In genomic region chr16:65120811-65121721, GRCh38 we compare ENCODE assay signal across 9 cellular contexts. TPM values are rescaled to one million over a fixed set of nuclear protein-coding genes. Genes with fewer than 3 reads are reported as not detected.
A peak's percentile ranks its signal among the peaks of the same experiment; 100 is the strongest.
DNase-seq lines count a peak whose midpoint lies in the region; ATAC-seq and TF ChIP-seq lines count a peak whose summit lies in the region.
"Had no signal": no experiment of that assay in that cellular context is flagged by ENCODE, and none has a peak within 500 bp of the region (broad histone marks: within the 10 kb centered on the region; RNA-seq: fewer than 3 reads in every experiment).

No MANE protein-coding gene starts in this region.

- H3K27ac Mint-ChIP-seq in endothelial cell (ENCODE audit: unreplicated experiment) = no peak overlapping the region
- H3K27ac Mint-ChIP-seq in mesothelial cell of epicardium = peak overlapping the region; percentile 87

- no peaks in the 10 kb centered on the region for H3K9me2 ChIP-seq in MM.1S (replicated peaks; ENCODE audit: insufficient read depth, low read length)
- H3K9me2 ChIP-seq in OCI-LY7 (ENCODE audit: insufficient read depth, low read length) = no peaks in the 10 kb centered on the region

- no peak overlapping the region for H3K27ac ChIP-seq in MM.1S (ENCODE audit: low read length)
- peak overlapping the region; percentile 90 to 93 for H3K27ac ChIP-seq in tibial artery
- no peak overlapping the region for H3K27ac ChIP-seq in OCI-LY7 (ENCODE audit: low read depth, low read length, poor library complexity, severe bottlenecking)

- H2AFZ ChIP-seq in MM.1S (ENCODE audit: low read length) (no peak overlapping the region), OCI-LY7 (ENCODE audit: low read length) (no peak overlapping the region)

- H3K27me3 Mint-ChIP-seq in endothelial cell (ENCODE audit: unreplicated experiment) (peaks cover 11% of the 10 kb centered on the region), mesothelial cell of epicardium (ENCODE audit: low read depth) (peaks cover 65% of the 10 kb centered on the region)

- no peaks in the 10 kb centered on the region for H4K20me1 ChIP-seq in MM.1S (ENCODE audit: insufficient read depth, low read length)
- no peaks in the 10 kb centered on the region for H4K20me1 ChIP-seq in OCI-LY7 (ENCODE audit: insufficient read depth, low read length)

- H3K27me3 ChIP-seq in MM.1S (replicated peaks; ENCODE audit: insufficient read depth, low read length) = no peaks in the 10 kb centered on the region
- no peaks in the 10 kb centered on the region for H3K27me3 ChIP-seq in tibial artery

- H3K36me3 ChIP-seq in MM.1S (replicated peaks; ENCODE audit: insufficient read depth, low read length) (no peaks in the 10 kb centered on the region), tibial artery (no peaks in the 10 kb centered on the region), OCI-LY7 (ENCODE audit: insufficient read depth, low read length) (no peaks in the 10 kb centered on the region)

- POLR2A ChIA-PET in OCI-LY7 (lab: Charles Lee) = no interaction called here

- H3K4me2 ChIP-seq in MM.1S (ENCODE audit: low read depth, low read length) = peak overlapping the region; percentile 14; the same call in 1 of the 2 replicates
- H3K4me2 ChIP-seq in OCI-LY7 (ENCODE audit: low read length) = no peak overlapping the region

- H3K4me3 ChIP-seq in MM.1S (ENCODE audit: low read length) (no peak overlapping the region), tibial artery (peak overlapping the region; percentile 67 to 78), OCI-LY7 (ENCODE audit: low read depth, low read length, poor library complexity, severe bottlenecking) (no peak overlapping the region)

- H3F3A ChIP-seq in MM.1S (ENCODE audit: insufficient read depth, low read length) = no peaks in the 10 kb centered on the region

- no peak for ATAC-seq in HG03457 (IDR thresholded peaks at IDR 0.05; ENCODE audit: unreplicated experiment)
- ATAC-seq: HCT116 had no signal

- no peaks in the 10 kb centered on the region for H3K9me3 ChIP-seq in MM.1S (replicated peaks; ENCODE audit: insufficient read depth, low read length)
- no peaks in the 10 kb centered on the region for H3K9me3 ChIP-seq in tibial artery
- H3K9me3 ChIP-seq in OCI-LY7 (ENCODE audit: low read length) = no peaks in the 10 kb centered on the region

- no peak overlapping the region for H3K9ac ChIP-seq in MM.1S (ENCODE audit: low read length)

- CTCF ChIA-PET in OCI-LY7 (lab: Charles Lee; ENCODE audit: unreplicated experiment) = no interaction called here

- TF ChIP-seq CTCF in MM.1S (IDR thresholded peaks at IDR 0.05; ENCODE audit: low read length) (no peak), endothelial cell (IDR thresholded peaks at IDR 0.05; ENCODE audit: unreplicated experiment) (no peak), mesothelial cell of epicardium (IDR thresholded peaks at IDR 0.05; ENCODE audit: unreplicated experiment) (no peak), tibial artery (IDR thresholded peaks at IDR 0.05) (no peak), OCI-LY7 (conservative IDR thresholded peaks at IDR 0.05; ENCODE audit: low read length) (no peak)

- no TSS peak for BruUV-seq in OCI-LY7 (replicated peaks; lab: Mats Ljungman, UMichigan)

- no peaks in the 10 kb centered on the region for H3K79me2 ChIP-seq in MM.1S (ENCODE audit: low read length)
- H3K79me2 ChIP-seq in OCI-LY7 (ENCODE audit: insufficient read depth, low read depth, low read length) = no peaks in the 10 kb centered on the region

- H3K9me3 Mint-ChIP-seq in endothelial cell (ENCODE audit: unreplicated experiment) (no peaks in the 10 kb centered on the region), mesothelial cell of epicardium (no peaks in the 10 kb centered on the region)

- intact Hi-C loops in tibial artery (cut with DNase I; ENCODE audit: low total_unique reads) (no loop called here), OCI-LY7 (cut with micrococcal nuclease; ENCODE audit: unreplicated experiment) (no loop called here)

- H3K4me1 Mint-ChIP-seq in endothelial cell (ENCODE audit: unreplicated experiment) (peaks cover 20% of the 10 kb centered on the region), mesothelial cell of epicardium (peaks cover 54% of the 10 kb centered on the region)

- DNase-seq in MM.1S (no peak), endothelial cell (ENCODE audit: low spot score) (peak; percentile 35), mesothelial cell of epicardium (ENCODE audit: low spot score in 2 of 2, unreplicated experiment in 2 of 2) (peak in 1 of 2 experiments; percentile 50), tibial artery (peak; percentile 29 to 69), OCI-LY7 (ENCODE audit: low spot score) (no peak)
- no peak for DNase-seq in stimulated activated CD4-positive, alpha-beta T cell treated with anti-CD3 and anti-CD28 coated beads, Interleukin-4, amount 100 ng/mL, for 24 hours
- DNase-seq: NCI-H2227 treated with DMSO at 0.1 percent for 48 hours had no signal

- H3K36me3 Mint-ChIP-seq in endothelial cell (ENCODE audit: low read depth, unreplicated experiment) (no peaks in the 10 kb centered on the region), mesothelial cell of epicardium (no peaks in the 10 kb centered on the region)

- no peaks in the 10 kb centered on the region for H3K4me1 ChIP-seq in MM.1S (ENCODE audit: low read length)
- H3K4me1 ChIP-seq in tibial artery = peaks cover 0 to 45% (median 29%) of the 10 kb centered on the region in 4 donors
- peaks cover 9% of the 10 kb centered on the region for H3K4me1 ChIP-seq in OCI-LY7 (ENCODE audit: insufficient read depth, low read length, poor library complexity, severe bottlenecking)

- H3K4me3 Mint-ChIP-seq in endothelial cell (ENCODE audit: unreplicated experiment) = peak overlapping the region; percentile 86
- H3K4me3 Mint-ChIP-seq in mesothelial cell of epicardium = peak overlapping the region; percentile 80

RNA-seq across cellular contexts. Expression of gene CDH11, which starts 0.8 kb away (rescaled TPM):
- total RNA-seq in endothelial cell (ENCODE audit: unreplicated experiment) (42.6 TPM), mesothelial cell of epicardium (333 to 376 TPM (median 359 TPM) in 3 replicates), OCI-LY7 (2022) (not detected in 2 replicates)
- not detected in 2 replicates for total RNA-seq in OCI-LY7 (2014; rRNA removed; shearing (Covaris generic))

Comparison
In these comparisons a context has a peak if more than half of its experiments do, and no peak if none do; other contexts are left out.
1. DNase-seq: peak in endothelial cell (single experiment) and tibial artery (2 of 2); none in MM.1S (single experiment), stimulated activated CD4-positive, alpha-beta T cell treated with anti-CD3 and anti-CD28 coated beads, Interleukin-4, amount 100 ng/mL, for 24 hours (single experiment) and OCI-LY7 (single experiment).
2. H3K27ac ChIP-seq: peak in tibial artery (2 of 2); none in MM.1S (single experiment) and OCI-LY7 (single experiment).
3. H3K4me3 ChIP-seq: peak in tibial artery (2 of 2); none in MM.1S (single experiment) and OCI-LY7 (single experiment).
4. RNA of gene CDH11, which starts 0.8 kb away (total RNA-seq): 333 to 376 TPM in mesothelial cell of epicardium and 42.6 TPM in endothelial cell (single experiment); not detected in OCI-LY7; every median in the first group is over 10 times any median in the second.